8 cellular contexts compared by ENCODE assay signal in genomic region chr10:97319671-97320479, GRCh38.
A peak's percentile ranks its signal among the peaks of the same experiment; 100 is the strongest.
DNase-seq lines count a peak whose midpoint lies in the region; ATAC-seq and TF ChIP-seq lines count a peak whose summit lies in the region.

No MANE protein-coding gene starts in this region.

- TF ChIP-seq POLR2A in erythroblast (IDR thresholded peaks at IDR 0.05; ENCODE audit: low read length), result no peak

- no peaks in the 10 kb centered on the region for H3K9me3 Mint-ChIP-seq in stimulated activated naive B cell treated with anti-CD40 and anti-IgM and Interleukin-4, amounts not matched to agents 10 μg/mL and 1 μg/mL and 100 μg/mL, for 72 hours

- H3K9me3 ChIP-seq in HAP-1, result no peaks in the 10 kb centered on the region
- no peaks in the 10 kb centered on the region for H3K9me3 ChIP-seq in muscle layer of colon (ENCODE audit: low read length)

- peak overlapping the region; percentile 56 for H3K27ac ChIP-seq in muscle layer of colon (ENCODE audit: low read depth, low read length)

- peak; percentile 64 to 66 for ATAC-seq in stimulated activated naive B cell treated with anti-CD40 and anti-IgM and Interleukin-4, amounts not matched to agents 10 μg/mL and 1 μg/mL and 100 μg/mL, for 72 hours (replicated peaks)

- H3K27me3 ChIP-seq in HAP-1 (ENCODE audit: low read depth) (0 out of 2 replicates have a peak, but pooled peaks cover 4% of the 10 kb centered on the region), muscle layer of colon (ENCODE audit: control insufficient read depth in 1 of 2, insufficient read depth in 2 of 2, low read length in 2 of 2) (no peaks in the 10 kb centered on the region)

- H3K4me3 ChIP-seq in HAP-1, result peak overlapping the region; percentile 79
- peak overlapping the region; percentile 79 to 99 for H3K4me3 ChIP-seq in muscle layer of colon (ENCODE audit: low read depth in 1 of 2, low read length in 2 of 2)

- H3K27ac Mint-ChIP-seq in stimulated activated naive B cell treated with anti-CD40 and anti-IgM and Interleukin-4, amounts not matched to agents 10 μg/mL and 1 μg/mL and 100 μg/mL, for 72 hours, result peak overlapping the region; percentile 92

- in situ Hi-C loops in HAP-1 (cut with MboI; ENCODE audit: low sequenced_read_pairs), result no loop called here

- H3K4me3 Mint-ChIP-seq in stimulated activated naive B cell treated with anti-CD40 and anti-IgM and Interleukin-4, amounts not matched to agents 10 μg/mL and 1 μg/mL and 100 μg/mL, for 72 hours, result peak overlapping the region; percentile 88 to 91

- H3K36me3 ChIP-seq in HAP-1 (replicated peaks) (no peaks in the 10 kb centered on the region), muscle layer of colon (ENCODE audit: insufficient read depth, low read length) (no peaks in the 10 kb centered on the region)

- H3K36me3 Mint-ChIP-seq in stimulated activated naive B cell treated with anti-CD40 and anti-IgM and Interleukin-4, amounts not matched to agents 10 μg/mL and 1 μg/mL and 100 μg/mL, for 72 hours, result no peaks in the 10 kb centered on the region

- peak; percentile 54 for DNase-seq in ELR (ENCODE audit: low read depth)
- peak; percentile 23 to 69 for DNase-seq in HAP-1 (ENCODE audit: low spot score in 2 of 2)
- peak; percentile 53 for DNase-seq in NCI-H510A (lab: John Stamatoyannopoulos, UW)
- peak; percentile 37 for DNase-seq in activated T-cell treated with anti-CD3 and anti-CD28 coated beads for 24 hours (ENCODE audit: low read depth)
- DNase-seq in erythroblast (lab: John Stamatoyannopoulos, UW), result peak; percentile 79 to 81
- DNase-seq in stimulated activated naive B cell treated with anti-CD40 and anti-IgM and Interleukin-4, amounts not matched to agents 10 μg/mL and 1 μg/mL and 100 μg/mL, for 72 hours, result peak; percentile 63
- DNase-seq in NCI-H345 (lab: John Stamatoyannopoulos, UW), result no peak

- peaks cover 5% of the 10 kb centered on the region for H3K4me1 ChIP-seq in HAP-1
- H3K4me1 ChIP-seq in muscle layer of colon (ENCODE audit: insufficient read depth, low read length), result peaks cover 15% of the 10 kb centered on the region

- H3K9ac ChIP-seq in muscle layer of colon (ENCODE audit: low read length), result no peak overlapping the region

- H3K27me3 Mint-ChIP-seq in stimulated activated naive B cell treated with anti-CD40 and anti-IgM and Interleukin-4, amounts not matched to agents 10 μg/mL and 1 μg/mL and 100 μg/mL, for 72 hours, result no peaks in the 10 kb centered on the region

- peaks cover 19 to 30% of the 10 kb centered on the region in 2 donors for H3K4me1 Mint-ChIP-seq in stimulated activated naive B cell treated with anti-CD40 and anti-IgM and Interleukin-4, amounts not matched to agents 10 μg/mL and 1 μg/mL and 100 μg/mL, for 72 hours
